32 cellular contexts compared by ENCODE assay signal in genomic region chr5:148012806-148013205, GRCh38. TPM values are rescaled to one million over a fixed set of nuclear protein-coding genes. Genes with fewer than 3 reads are reported as not detected.
"Had no signal": no experiment of that assay in that cellular context is flagged by ENCODE, and none has a peak within 500 bp of the region (broad histone marks: within the 10 kb centered on the region; RNA-seq: fewer than 3 reads in every experiment).

No MANE protein-coding gene starts in this region.

- FAIRE-seq: TTC549 had no signal

- H3K27me3 ChIP-seq: adrenal gland had no signal

- H3K4me1 ChIP-seq: adrenal gland had no signal

- ATAC-seq: activated T-cell treated with anti-CD3 and anti-CD28 coated beads, Interleukin-2, amount 50 U/mL, for 72 hours; Right ventricle myocardium inferior; T-cell had no signal

- H3K4me3 ChIP-seq: adrenal gland, SK-N-MC had no signal

- H3K27ac ChIP-seq: adrenal gland, SK-N-MC, VCaP had no signal

- H3K36me3 ChIP-seq: adrenal gland had no signal

- DNase-seq: activated CD4-positive, alpha-beta memory T cell treated with anti-CD3 and anti-CD28 coated beads, Interleukin-2, amount 10 ng/mL, durations not matched to agents 7 days and 5 days; activated CD4-positive, alpha-beta T cell treated with anti-CD3 and anti-CD28 coated beads, Interleukin-2, amount 50 U/mL, for 1 hour; activated CD4-positive, CD25-positive, alpha-beta regulatory T cell; activated gamma-delta T cell treated with Interleukin-2 at 50 U/mL for 16 hours; activated naive CD4-positive, alpha-beta T cell treated with anti-CD3 and anti-CD28 coated beads, Interleukin-2, amount 50 U/mL, for 16 hours; activated naive CD8-positive, alpha-beta T cell treated with anti-CD3 and anti-CD28 coated beads, Interleukin-2, amount 10 ng/mL, durations not matched to agents 7 days and 5 days; activated T-cell treated with anti-CD3 and anti-CD28 coated beads, Interleukin-2, amount 50 U/mL, for 72 hours; adrenal gland; anterior cingulate cortex; central memory CD4-positive, alpha-beta T cell; IMR-90; Kasumi-1; KBM-7; NCI-H1092; NCI-H1417; NCI-H1930; NCI-H2107; NCI-H2171 treated with DMSO at 0.1 percent for 48 hours; NCI-H226; NCI-H526; NCI-H82; T-cell; T-helper 2 cell; T1000 had no signal

- H3K9me3 ChIP-seq: adrenal gland had no signal

RNA-seq across cellular contexts. Expression of gene SPINK5, which starts 51.0 kb away (rescaled TPM):
- total RNA-seq: activated CD4-positive, alpha-beta memory T cell treated with anti-CD3 and anti-CD28 coated beads, Interleukin-2, amount 10 ng/mL, durations not matched to agents 7 days and 5 days; activated CD8-positive, alpha-beta memory T cell treated with anti-CD3 and anti-CD28 coated beads for 36 hours; activated naive CD8-positive, alpha-beta T cell treated with anti-CD3 and anti-CD28 coated beads, Interleukin-2, amount 10 ng/mL, durations not matched to agents 7 days and 5 days; activated T-cell treated with anti-CD3 and anti-CD28 coated beads, Interleukin-2, amount 50 U/mL, for 72 hours; activated T-helper 2 cell treated with anti-CD3 and anti-CD28 coated beads, Interferon-gamma antibody, Interleukin-2, Interleukin-4, amounts not matched to agents 10 μg/mL and 5 μg/mL and 100 μg/mL, durations not matched to agents 14 hours and 24 hours and 36 hours; IMR-90; NCI-H460; RPMI7951 had no signal
- polyA plus RNA-seq: IMR-90 had no signal
